ENCODE assay signal across 21 cellular contexts in the genomic region with DNA sequence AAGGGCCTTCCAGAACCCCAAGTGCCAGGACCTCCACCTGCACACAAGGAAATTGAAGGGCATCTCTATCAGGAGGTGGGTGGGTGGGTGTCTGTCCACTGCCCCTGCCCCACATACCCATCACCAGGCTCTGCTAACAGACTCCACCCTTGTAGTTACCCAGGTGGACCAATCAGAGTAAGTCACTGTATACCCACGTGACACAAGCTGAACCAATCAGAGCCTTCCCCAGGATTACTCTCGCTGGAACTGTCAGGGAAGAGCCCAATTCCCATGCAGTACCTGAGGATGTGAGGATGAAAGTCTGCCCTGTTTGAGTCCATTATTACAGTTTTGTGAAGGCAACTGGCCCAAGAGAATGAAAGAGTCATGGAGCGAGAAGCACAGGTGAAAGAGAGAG. TPM values are rescaled to one million over a fixed set of nuclear protein-coding genes. Genes with fewer than 3 reads are reported as not detected.
DNase-seq lines count a peak whose midpoint lies in the region; ATAC-seq and TF ChIP-seq lines count a peak whose summit lies in the region.
"Had no signal": no experiment of that assay in that cellular context is flagged by ENCODE, and none has a peak within 500 bp of the region (broad histone marks: within the 10 kb centered on the region; RNA-seq: fewer than 3 reads in every experiment).

No MANE protein-coding gene starts in this region.

- H3F3A ChIP-seq in Loucy (ENCODE audit: low read depth): 0 out of 2 replicates have a peak, but pooled peaks cover 3% of the 10 kb centered on the region

- no peaks in the 10 kb centered on the region for H3K36me3 Mint-ChIP-seq in activated CD4-positive, alpha-beta T cell treated with anti-CD3 and anti-CD28 coated beads, Interleukin-2, amount 10 ng/mL, durations not matched to agents 24 days and 14 days (ENCODE audit: low read depth)
- no peaks in the 10 kb centered on the region for H3K36me3 Mint-ChIP-seq in T-helper 17 cell (ENCODE audit: low read depth)
- H3K36me3 Mint-ChIP-seq: CD14-positive monocyte had no signal

- H4K20me1 ChIP-seq in Loucy (ENCODE audit: insufficient read depth, low read length, poor library complexity, severe bottlenecking): no peaks in the 10 kb centered on the region

- no peak overlapping the region for H4K91ac ChIP-seq in neuronal stem cell (ENCODE audit: low read depth, low read length, poor library complexity)

- H3K4me3 ChIP-seq in Loucy (ENCODE audit: low read length, poor library complexity, severe bottlenecking) (peak overlapping the region; percentile 56), neuronal stem cell (ENCODE audit: low read length in 2 of 2) (no peak overlapping the region)
- H3K4me3 ChIP-seq: GM12878, GM23338, PC-9, SJCRH30 had no signal

- H3K79me1 ChIP-seq in neuronal stem cell (ENCODE audit: low read depth, low read length): no peaks in the 10 kb centered on the region

- H3K18ac ChIP-seq in neuronal stem cell (ENCODE audit: low read length): no peak overlapping the region

- H3K79me2 ChIP-seq in Loucy (ENCODE audit: insufficient read depth, low read length): no peaks in the 10 kb centered on the region

- H3K4me2 ChIP-seq in Loucy (ENCODE audit: low read depth, low read length, poor library complexity, severe bottlenecking): peak overlapping the region; percentile 66
- H3K4me2 ChIP-seq in neuronal stem cell (ENCODE audit: insufficient read depth, low read length, poor library complexity, severe bottlenecking): no peak overlapping the region
- H3K4me2 ChIP-seq: GM23338, PC-9 had no signal

- H3K36me3 ChIP-seq in Loucy (ENCODE audit: insufficient read depth, low read length) (no peaks in the 10 kb centered on the region), neuronal stem cell (replicated peaks in 1 of 2; ENCODE audit: control insufficient read depth in 2 of 2, insufficient read depth in 2 of 2, low read length in 2 of 2) (no peaks in the 10 kb centered on the region)
- H3K36me3 ChIP-seq: SJCRH30 had no signal

- intact Hi-C loops in activated CD4-positive, alpha-beta T cell treated with anti-CD3 and anti-CD28 coated beads, Interleukin-2, amount 10 ng/mL, durations not matched to agents 24 days and 14 days (cut with micrococcal nuclease): loop anchor here (5.0 kb wide), 2 partner anchors 34 to 446 kb away; a partner anchor contains a TSS

- H2AK5ac ChIP-seq in neuronal stem cell (ENCODE audit: low read depth, low read length): no peak overlapping the region

- no peak for TF ChIP-seq CTCF in Loucy (conservative IDR thresholded peaks at IDR 0.05; ENCODE audit: low read length)

- peak overlapping the region; percentile 55 for H4K8ac ChIP-seq in neuronal stem cell (ENCODE audit: low read depth, low read length)

- no peak for ATAC-seq in T-helper 17 cell
- ATAC-seq in GM19463 (IDR thresholded peaks at IDR 0.05; ENCODE audit: unreplicated experiment): no peak
- ATAC-seq in HG02870 (IDR thresholded peaks at IDR 0.05; ENCODE audit: unreplicated experiment): no peak
- ATAC-seq: GM12878, GM23338 had no signal

- no peak overlapping the region for H3K23ac ChIP-seq in neuronal stem cell (ENCODE audit: low read depth, low read length, poor library complexity)

- no peak overlapping the region for H3K27ac ChIP-seq in neuronal stem cell (replicated peaks; ENCODE audit: low read length)
- H3K27ac ChIP-seq: PC-9, SJCRH30 had no signal

- H3K9ac ChIP-seq in Loucy (ENCODE audit: low read depth, low read length, poor library complexity, severe bottlenecking): peak overlapping the region; percentile 64
- no peak overlapping the region for H3K9ac ChIP-seq in neuronal stem cell (ENCODE audit: low read depth, low read length, poor library complexity)

- H3K27me3 Mint-ChIP-seq in activated CD4-positive, alpha-beta T cell treated with anti-CD3 and anti-CD28 coated beads, Interleukin-2, amount 10 ng/mL, durations not matched to agents 24 days and 14 days: peaks cover 2% of the 10 kb centered on the region
- H3K27me3 Mint-ChIP-seq in T-helper 17 cell: peaks cover 4% of the 10 kb centered on the region

- no peak overlapping the region for H2BK15ac ChIP-seq in neuronal stem cell (ENCODE audit: low read length)

- H3K14ac ChIP-seq in neuronal stem cell (ENCODE audit: low read length): no peak overlapping the region

- H3K4me1 ChIP-seq in Loucy (ENCODE audit: insufficient read depth, low read length, poor library complexity, severe bottlenecking): peaks cover 73% of the 10 kb centered on the region
- no peaks in the 10 kb centered on the region for H3K4me1 ChIP-seq in neuronal stem cell (ENCODE audit: control insufficient read depth in 2 of 2, insufficient read depth in 1 of 2, low read depth in 1 of 2, low read length in 2 of 2)

- DNase-seq in activated CD4-positive, alpha-beta T cell treated with anti-CD3 and anti-CD28 coated beads, Interleukin-2, amount 10 ng/mL, durations not matched to agents 24 days and 14 days: no peak
- no peak for DNase-seq in activated CD4-positive, alpha-beta T cell treated with anti-CD3 and anti-CD28 coated beads, Interleukin-2, amount 50 U/mL, for 4 hours
- DNase-seq in T-helper 17 cell (no peak), neuronal stem cell (ENCODE audit: low spot score) (no peak), HT-29 (ENCODE audit: low spot score) (no peak)
- DNase-seq: DMS 273 treated with DMSO at 0.1 percent for 48 hours, GDM1, NCI-H1417, NCI-H187 treated with DMSO at 0.1 percent for 48 hours, NCI-H446 treated with DMSO at 0.1 percent for 48 hours, PC-9, SJCRH30 had no signal

- peak overlapping the region; percentile 61 for H3K27ac Mint-ChIP-seq in activated CD4-positive, alpha-beta T cell treated with anti-CD3 and anti-CD28 coated beads, Interleukin-2, amount 10 ng/mL, durations not matched to agents 24 days and 14 days
- H3K27ac Mint-ChIP-seq in T-helper 17 cell: peak overlapping the region; percentile 74
- H3K27ac Mint-ChIP-seq: GM23338 had no signal

- no peak overlapping the region for H2BK120ac ChIP-seq in neuronal stem cell (ENCODE audit: low read depth, low read length)

- no peaks in the 10 kb centered on the region for H3K9me3 Mint-ChIP-seq in activated CD4-positive, alpha-beta T cell treated with anti-CD3 and anti-CD28 coated beads, Interleukin-2, amount 10 ng/mL, durations not matched to agents 24 days and 14 days
- H3K9me3 Mint-ChIP-seq: GM23338 had no signal

- H3K4ac ChIP-seq in neuronal stem cell (ENCODE audit: low read length): no peak overlapping the region

- no peaks in the 10 kb centered on the region for H3K9me2 ChIP-seq in Loucy (replicated peaks; ENCODE audit: low read depth, low read length)

- H3K4me3 Mint-ChIP-seq in activated CD4-positive, alpha-beta T cell treated with anti-CD3 and anti-CD28 coated beads, Interleukin-2, amount 10 ng/mL, durations not matched to agents 24 days and 14 days: no peak overlapping the region
- H3K4me3 Mint-ChIP-seq in T-helper 17 cell: no peak overlapping the region
- H3K4me3 Mint-ChIP-seq: GM23338 had no signal

- no peak overlapping the region for H2BK12ac ChIP-seq in neuronal stem cell (ENCODE audit: low read length)

- H3K9me3 ChIP-seq in Loucy (ENCODE audit: insufficient read depth, low read depth, low read length) (no peaks in the 10 kb centered on the region), T-helper 17 cell (ENCODE audit: control insufficient read depth, low read length, poor library complexity, severe bottlenecking) (no peaks in the 10 kb centered on the region), neuronal stem cell (replicated peaks in 1 of 2; ENCODE audit: control insufficient read depth in 2 of 2, insufficient read depth in 1 of 2, low read depth in 1 of 2, low read length in 2 of 2) (no peaks in the 10 kb centered on the region)
- H3K9me3 ChIP-seq: SJCRH30 had no signal

- H2AFZ ChIP-seq in Loucy (ENCODE audit: low read length) (no peak overlapping the region), neuronal stem cell (ENCODE audit: low read length) (no peak overlapping the region)
- H2AFZ ChIP-seq: GM23338, PC-9 had no signal

- H3K4me1 Mint-ChIP-seq in activated CD4-positive, alpha-beta T cell treated with anti-CD3 and anti-CD28 coated beads, Interleukin-2, amount 10 ng/mL, durations not matched to agents 24 days and 14 days: peaks cover 31% of the 10 kb centered on the region
- H3K4me1 Mint-ChIP-seq in T-helper 17 cell: peaks cover 8% of the 10 kb centered on the region
- H3K4me1 Mint-ChIP-seq: GM23338 had no signal

- H2BK5ac ChIP-seq in neuronal stem cell (ENCODE audit: low read length): no peak overlapping the region

- no CpG with 5 or more reads among the region's 3 CpGs for WGBS in neuronal stem cell (ENCODE audit: extremely low coverage in 2 of 2, insufficient read length in 2 of 2, insufficient replicate concordance in 1 of 2), 2 donors

- H3K27me3 ChIP-seq in Loucy (ENCODE audit: insufficient read depth, low read length, poor library complexity, severe bottlenecking): no peaks in the 10 kb centered on the region
- H3K27me3 ChIP-seq in neuronal stem cell (ENCODE audit: control insufficient read depth in 3 of 3, insufficient read depth in 3 of 3, low read depth in 1 of 3, low read length in 3 of 3): no peaks in the 10 kb centered on the region
- H3K27me3 ChIP-seq: SJCRH30 had no signal

RNA-seq across cellular contexts. Expression of a gene that starts 4.2 kb away (rescaled TPM):
- total RNA-seq in activated CD4-positive, alpha-beta T cell treated with anti-CD3 and anti-CD28 coated beads, Interleukin-2, amount 10 ng/mL, durations not matched to agents 24 days and 14 days: 0.37 and 0.40 TPM in 2 replicates
- not detected for total RNA-seq in T-helper 17 cell
- 0.08 TPM for polyA plus RNA-seq in neuronal stem cell (2013, experiment 1 of 2)
- 0.04 TPM for polyA plus RNA-seq in neuronal stem cell (2013, experiment 2 of 2)
- total RNA-seq in HT-29 (2014; rRNA removed; shearing (Covaris generic)): not detected in 2 replicates
- total RNA-seq: A172, HT1080, M059J, PC-9, SJCRH30 had no signal
- polyA plus RNA-seq: CD14-positive monocyte had no signal

RNA-seq across cellular contexts. Expression of a gene that starts 32.9 kb away (rescaled TPM):
- 1.6 and 2.0 TPM in 2 replicates for total RNA-seq in activated CD4-positive, alpha-beta T cell treated with anti-CD3 and anti-CD28 coated beads, Interleukin-2, amount 10 ng/mL, durations not matched to agents 24 days and 14 days
- under 1 TPM; 0.21 to 0.27 TPM for total RNA-seq in T-helper 17 cell
- polyA plus RNA-seq in neuronal stem cell (2013, experiment 1 of 2): 14.2 TPM
- 14.9 TPM for polyA plus RNA-seq in neuronal stem cell (2013, experiment 2 of 2)
- 1.5 and 1.7 TPM in 2 replicates for total RNA-seq in HT-29 (2014; rRNA removed; shearing (Covaris generic))
- total RNA-seq: HT1080 had no signal
- polyA plus RNA-seq: CD14-positive monocyte had no signal
